In the genomic region with DNA sequence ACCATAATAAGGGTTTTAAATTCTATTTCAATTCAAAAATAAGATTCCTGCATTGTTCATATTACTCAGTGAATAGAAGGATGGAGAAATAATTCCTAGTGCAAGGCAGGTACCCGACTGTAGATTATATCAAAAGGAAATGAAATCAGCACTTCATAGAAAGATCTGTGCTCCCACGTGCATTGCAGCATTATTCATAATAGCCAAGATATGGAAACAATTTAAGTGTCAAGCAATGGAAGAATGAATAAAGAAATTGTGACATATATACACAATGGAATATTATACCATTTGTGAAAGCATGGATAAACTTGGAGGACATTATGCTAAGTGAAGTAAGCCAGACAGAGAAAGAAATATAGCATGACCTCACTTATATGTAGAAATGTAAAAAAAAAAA, we compare ENCODE assay signal across 24 cellular contexts. TPM values are rescaled to one million over a fixed set of nuclear protein-coding genes. Genes with fewer than 3 reads are reported as not detected.
"Had no signal": no experiment of that assay in that cellular context is flagged by ENCODE, and none has a peak within 500 bp of the region (broad histone marks: within the 10 kb centered on the region; RNA-seq: fewer than 3 reads in every experiment).

No MANE protein-coding gene starts in this region.

- ATAC-seq: effector memory CD8-positive, alpha-beta T cell; esophagus mucosa; foreskin keratinocyte; gastrocnemius medialis; gastroesophageal sphincter; heart left ventricle; heart right ventricle had no signal

- H3K27ac ChIP-seq: colonic mucosa, coronary artery, dorsolateral prefrontal cortex, epithelial cell of prostate, esophagus muscularis mucosa, esophagus squamous epithelium, foreskin keratinocyte, gastrocnemius medialis, gastroesophageal sphincter, heart left ventricle, heart right ventricle had no signal

- DNase-seq: colonic mucosa; cortex of kidney; dermis blood vessel endothelial cell; dorsolateral prefrontal cortex; effector CD4-positive, alpha-beta T cell; effector CD8-positive, alpha-beta T cell; effector memory CD4-positive, alpha-beta T cell; effector memory CD8-positive, alpha-beta T cell; endodermal cell; erythroblast; esophagus squamous epithelium; foreskin fibroblast; foreskin keratinocyte; foreskin melanocyte; gastrocnemius medialis; glutamatergic neuron; head of caudate nucleus; heart left ventricle; heart right ventricle had no signal

- H3K27me3 ChIP-seq: colonic mucosa, dorsolateral prefrontal cortex, esophagus squamous epithelium, foreskin keratinocyte, gastrocnemius medialis, gastroesophageal sphincter, heart left ventricle, heart right ventricle had no signal

- H3K36me3 ChIP-seq: colonic mucosa, esophagus muscularis mucosa, esophagus squamous epithelium, gastrocnemius medialis, gastroesophageal sphincter, heart left ventricle, heart right ventricle had no signal

- H3K9me3 ChIP-seq: colonic mucosa, esophagus muscularis mucosa, esophagus squamous epithelium, gastrocnemius medialis, gastroesophageal sphincter, heart left ventricle, heart right ventricle had no signal

- H3K4me3 ChIP-seq: colonic mucosa, coronary artery, dorsolateral prefrontal cortex, esophagus muscularis mucosa, esophagus squamous epithelium, gastrocnemius medialis, gastroesophageal sphincter, heart left ventricle, heart right ventricle had no signal

RNA-seq across cellular contexts. Expression of a gene that starts 53.8 kb away (rescaled TPM):
- polyA plus RNA-seq: heart left ventricle, heart right ventricle had no signal
